In genomic region chr3:45143673-45144670, GRCh38 we compare ENCODE assay signal across 11 cellular contexts.
DNase-seq lines count a peak whose midpoint lies in the region; ATAC-seq and TF ChIP-seq lines count a peak whose summit lies in the region.
"Had no signal": no experiment of that assay in that cellular context is flagged by ENCODE, and none has a peak within 500 bp of the region (broad histone marks: within the 10 kb centered on the region; RNA-seq: fewer than 3 reads in every experiment).

No MANE protein-coding gene starts in this region.

- H3K9ac ChIP-seq in mucosa of stomach (ENCODE audit: low read length): peak overlapping the region; percentile 7

- H3K9me3 ChIP-seq in mucosa of stomach (ENCODE audit: control insufficient read depth, low read length): no peaks in the 10 kb centered on the region
- H3K9me3 ChIP-seq: heart left ventricle had no signal

- H3K36me3 ChIP-seq in mucosa of stomach (ENCODE audit: control insufficient read depth, insufficient read depth, low read length): no peaks in the 10 kb centered on the region
- H3K36me3 ChIP-seq: heart left ventricle had no signal

- peak; percentile 40 for DNase-seq in GM13976 (ENCODE audit: low spot score)
- peak; percentile 50 for DNase-seq in astrocyte of the hippocampus (ENCODE audit: low read depth, low spot score)
- DNase-seq in KBM-7: no peak
- no peak for DNase-seq in NCI-H1930 (lab: John Stamatoyannopoulos, UW)
- DNase-seq in activated gamma-delta T cell (lab: John Stamatoyannopoulos, UW): no peak
- DNase-seq: HCEC 1CT, heart left ventricle had no signal

- peak; percentile 49 for ATAC-seq in HG03432 (IDR thresholded peaks at IDR 0.05; ENCODE audit: unreplicated experiment)
- no peak for ATAC-seq in HG02885 (IDR thresholded peaks at IDR 0.05; ENCODE audit: poor library complexity, unreplicated experiment)
- ATAC-seq: stimulated activated effector memory CD8-positive, alpha-beta T cell treated with anti-CD3 and anti-CD28 coated beads, Interleukin-12 subunit alpha, Interleukin-12 subunit beta, amount 100 ng/mL, for 72 hours had no signal

- in situ Hi-C loops in GM13976 (cut with MboI; ENCODE audit: low sequenced_read_pairs, unreplicated experiment): no loop called here
- in situ Hi-C loops in KBM-7 (cut with MboI; ENCODE audit: low pct_unique_long_range_greater_than_20kb, low sequenced_read_pairs): no loop called here

- H3K27me3 ChIP-seq in mucosa of stomach (ENCODE audit: control insufficient read depth, insufficient read depth, low read length): peaks cover 8% of the 10 kb centered on the region

- no peak overlapping the region for H3K4me3 ChIP-seq in mucosa of stomach (ENCODE audit: low read length)

- peaks cover 40% of the 10 kb centered on the region for H3K4me1 ChIP-seq in mucosa of stomach (ENCODE audit: control insufficient read depth, insufficient read depth, low read length)

- no peak for TF ChIP-seq CTCF in GM13976 (IDR thresholded peaks at IDR 0.05; ENCODE audit: borderline replicate concordance, control extremely low read depth, extremely low read depth, insufficient read depth, missing control alignments)

Comparison
In these comparisons a context has a peak if more than half of its experiments do, and no peak if none do; other contexts are left out.
1. DNase-seq: peak in GM13976 (single experiment) and astrocyte of the hippocampus (single experiment); none in KBM-7 (single experiment), NCI-H1930 (0 of 2) and activated gamma-delta T cell (single experiment).